Comparison of ENCODE assay signal across 8 cellular contexts in the genomic region with DNA sequence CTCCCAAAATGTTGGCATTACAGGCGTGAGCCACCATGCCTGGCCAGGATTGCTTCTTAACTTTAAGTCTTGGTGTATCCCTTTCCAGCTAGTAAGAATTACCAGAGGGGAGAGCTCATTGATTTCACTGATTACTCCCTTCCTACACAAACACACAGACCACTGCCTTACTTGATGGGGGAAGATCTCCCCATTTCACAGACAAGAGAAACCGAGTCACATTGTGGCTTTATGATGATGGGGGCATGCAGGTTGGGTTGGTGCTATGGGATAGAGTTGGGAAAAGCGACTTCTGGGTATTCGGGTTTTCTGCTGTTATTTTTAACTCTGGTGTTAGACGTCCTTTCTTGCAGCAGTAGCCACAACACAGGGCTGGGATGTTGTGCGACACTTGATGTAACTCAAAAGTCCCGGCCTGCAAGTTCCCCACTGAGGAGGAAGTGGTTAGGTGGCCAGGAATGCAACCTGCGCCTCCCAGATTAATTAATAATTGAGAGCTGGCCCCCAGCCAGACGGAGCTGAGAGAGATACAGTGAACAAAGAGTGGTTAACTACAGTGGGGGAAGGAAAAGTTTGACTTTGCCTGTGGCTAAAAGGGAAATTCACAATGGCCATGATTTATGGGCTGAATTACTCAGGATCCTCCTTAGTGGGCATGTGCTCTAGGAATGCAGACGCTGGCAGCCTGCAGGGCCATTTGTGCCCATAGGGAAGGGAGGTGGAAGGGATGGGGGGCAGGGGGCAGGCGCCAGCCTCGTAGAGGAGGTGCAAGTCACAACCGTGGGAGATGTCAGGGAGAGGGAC.
DNase-seq lines count a peak whose midpoint lies in the region; ATAC-seq and TF ChIP-seq lines count a peak whose summit lies in the region.

No MANE protein-coding gene starts in this region.

- peak overlapping the region in 1 of 2 donors; percentile 12 for H3K27ac ChIP-seq in prostate gland
- no peak overlapping the region for H3K27ac ChIP-seq in effector memory CD4-positive, alpha-beta T cell (ENCODE audit: insufficient read depth, low read length, poor library complexity, severe bottlenecking)

- H3K27me3 ChIP-seq in prostate gland (replicated peaks; ENCODE audit: insufficient read depth), result no peaks in the 10 kb centered on the region
- no peaks in the 10 kb centered on the region for H3K27me3 ChIP-seq in effector memory CD4-positive, alpha-beta T cell (replicated peaks; ENCODE audit: control insufficient read depth, insufficient read depth, low read length, poor library complexity, severe bottlenecking)

- TF ChIP-seq POLR2A in prostate gland (IDR thresholded peaks at IDR 0.05), result no peak

- peaks cover 36% of the 10 kb centered on the region for H3K4me1 ChIP-seq in prostate gland (replicated peaks)
- no peaks in the 10 kb centered on the region for H3K4me1 ChIP-seq in effector memory CD4-positive, alpha-beta T cell (ENCODE audit: control insufficient read depth, insufficient read depth, low read length, poor library complexity, severe bottlenecking)

- ATAC-seq in GM21825 (IDR thresholded peaks at IDR 0.05; ENCODE audit: unreplicated experiment), result peak; percentile 72
- no peak for ATAC-seq in HG03280 (IDR thresholded peaks at IDR 0.05; ENCODE audit: unreplicated experiment)
- no peak for ATAC-seq in HG03521 (IDR thresholded peaks at IDR 0.05; ENCODE audit: unreplicated experiment)

- TF ChIP-seq CTCF in prostate gland (IDR thresholded peaks at IDR 0.05), result no peak

- DNase-seq in CD1c-positive myeloid dendritic cell (ENCODE audit: extremely low spot score) (peak; percentile 44), NCI-H1105 treated with DMSO at 0.1 percent for 48 hours (lab: John Stamatoyannopoulos, UW) (peak; percentile 91), dermis blood vessel endothelial cell (peak; percentile 88), prostate gland (ENCODE audit: low spot score) (peak; percentile 90)
- DNase-seq in effector memory CD4-positive, alpha-beta T cell, result no peak

- no peaks in the 10 kb centered on the region for H3K9me3 ChIP-seq in prostate gland
- no peaks in the 10 kb centered on the region for H3K9me3 ChIP-seq in effector memory CD4-positive, alpha-beta T cell (ENCODE audit: control insufficient read depth, low read length)

- no peaks in the 10 kb centered on the region for H3K36me3 ChIP-seq in prostate gland
- no peaks in the 10 kb centered on the region for H3K36me3 ChIP-seq in effector memory CD4-positive, alpha-beta T cell (ENCODE audit: control insufficient read depth, insufficient read depth, low read length)

- intact Hi-C loops in prostate gland (cut with DNase I), result no loop called here

- WGBS in prostate gland, result 28% methylated on average over 13 of the region's 13 CpGs

- H3K4me3 ChIP-seq in prostate gland, result no peak overlapping the region
- no peak overlapping the region for H3K4me3 ChIP-seq in effector memory CD4-positive, alpha-beta T cell (ENCODE audit: insufficient read depth, low read depth, low read length, poor library complexity, severe bottlenecking)

Comparison
In these comparisons a context has a peak if more than half of its experiments do, and no peak if none do; other contexts are left out.
1. DNase-seq: peak in CD1c-positive myeloid dendritic cell (single experiment), NCI-H1105 treated with DMSO at 0.1 percent for 48 hours (single experiment), dermis blood vessel endothelial cell (single experiment) and prostate gland (single experiment); none in effector memory CD4-positive, alpha-beta T cell (0 of 3).